18 cellular contexts compared by ENCODE assay signal in the genomic region with DNA sequence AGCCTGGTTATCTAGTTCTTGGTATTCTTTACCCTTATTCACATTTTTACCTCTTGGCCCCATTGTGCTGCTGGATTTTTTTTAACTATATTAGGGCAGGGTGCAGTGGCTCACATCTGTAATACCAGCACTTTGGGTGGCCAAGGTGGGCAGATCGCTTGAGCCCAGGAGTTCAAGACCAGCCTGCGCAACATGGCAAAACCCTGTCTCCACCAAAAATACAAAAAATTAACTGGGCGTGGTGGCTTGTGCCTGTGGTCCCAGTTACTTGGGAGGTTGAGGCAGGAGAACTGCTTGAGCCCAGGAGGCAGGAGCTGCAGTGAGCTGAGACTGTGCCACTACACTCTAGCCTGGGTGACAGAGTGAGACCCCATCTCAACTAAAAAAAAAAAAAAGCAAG. TPM values are rescaled to one million over a fixed set of nuclear protein-coding genes. Genes with fewer than 3 reads are reported as not detected.
DNase-seq lines count a peak whose midpoint lies in the region; ATAC-seq, FAIRE-seq and TF ChIP-seq lines count a peak whose summit lies in the region.
"Had no signal": no experiment of that assay in that cellular context is flagged by ENCODE, and none has a peak within 500 bp of the region (broad histone marks: within the 10 kb centered on the region; RNA-seq: fewer than 3 reads in every experiment).

No MANE protein-coding gene starts in this region.

- H3K4me1 Mint-ChIP-seq in activated B cell treated with CpG ODN at 0.5 μM for 24 hours: peaks cover 53% of the 10 kb centered on the region
- H3K4me1 Mint-ChIP-seq in activated naive CD8-positive, alpha-beta T cell treated with anti-CD3 and anti-CD28 coated beads, Interleukin-2, amount 10 ng/mL, durations not matched to agents 7 days and 5 days: peaks cover 63% of the 10 kb centered on the region
- peaks cover 84% of the 10 kb centered on the region for H3K4me1 Mint-ChIP-seq in stimulated activated naive CD8-positive, alpha-beta T cell treated with anti-CD3 and anti-CD28 coated beads, Interleukin-15, amount 100 ng/mL, for 72 hours

- FAIRE-seq in kidney (lab: Jason Lieb, UNC): no peak

- no peak for TF ChIP-seq EP300 in transverse colon (IDR thresholded peaks at IDR 0.05; ENCODE audit: low read depth)

- peak overlapping the region; percentile 92 for H3K27ac Mint-ChIP-seq in activated B cell treated with CpG ODN at 0.5 μM for 24 hours
- peak overlapping the region; percentile 85 for H3K27ac Mint-ChIP-seq in activated naive CD8-positive, alpha-beta T cell treated with anti-CD3 and anti-CD28 coated beads, Interleukin-2, amount 10 ng/mL, durations not matched to agents 7 days and 5 days
- peak overlapping the region in 1 of 2 donors; percentile 33 for H3K27ac Mint-ChIP-seq in stimulated activated naive CD8-positive, alpha-beta T cell treated with anti-CD3 and anti-CD28 coated beads, Interleukin-15, amount 100 ng/mL, for 72 hours

- 96% methylated on average over 3 of the region's 3 CpGs for WGBS in right cardiac atrium
- WGBS in transverse colon (ENCODE audit: low coverage in 1 of 2), 2 donors: 83 to 96% methylated on average over 1 to 3 of the region's 3 CpGs

- POLR2A ChIA-PET in activated B cell treated with CpG ODN at 0.5 μM for 24 hours (lab: Charles Lee): interaction anchor here (1.2 to 13.9 kb wide), 2 partner anchors 101 to 143 kb away, joined by 6 to 195 read pairs; partner anchors contain the start of genes CCND3 and USP49
- POLR2A ChIA-PET in activated naive CD8-positive, alpha-beta T cell treated with anti-CD3 and anti-CD28 coated beads, Interleukin-2, amount 10 ng/mL, durations not matched to agents 7 days and 5 days (lab: Charles Lee): interaction anchor here (0.6 to 23.6 kb wide), 4 partner anchors 7 to 102 kb away, joined by 3 to 556 read pairs (median 10); partner anchors contain the start of gene CCND3

- H3K4me1 ChIP-seq in right cardiac atrium (ENCODE audit: control insufficient read depth, insufficient read depth, low read length): peaks cover 5% of the 10 kb centered on the region
- H3K4me1 ChIP-seq in kidney (ENCODE audit: control insufficient read depth in 1 of 2, insufficient read depth in 1 of 2, low read depth in 1 of 2, low read length in 2 of 2): no peaks in the 10 kb centered on the region
- peaks cover 6 to 24% (median 19%) of the 10 kb centered on the region in 4 donors for H3K4me1 ChIP-seq in transverse colon

- intact Hi-C loops in cardiac septum (cut with DNase I) (no loop called here), right cardiac atrium (cut with DNase I) (no loop called here), activated B cell treated with CpG ODN at 0.5 μM for 24 hours (cut with micrococcal nuclease) (no loop called here), kidney (cut with DNase I) (no loop called here), transverse colon (cut with DNase I; ENCODE audit: low total_unique reads) (no loop called here)

- H3K27me3 ChIP-seq in right cardiac atrium (ENCODE audit: control insufficient read depth, insufficient read depth): no peaks in the 10 kb centered on the region
- H3K27me3 ChIP-seq in transverse colon: no peaks in the 10 kb centered on the region
- H3K27me3 ChIP-seq: MG63, tibial nerve had no signal

- H3K4me3 ChIP-seq in right cardiac atrium (ENCODE audit: low read length): no peak overlapping the region
- no peak overlapping the region for H3K4me3 ChIP-seq in kidney (ENCODE audit: low read length in 2 of 2)
- no peak overlapping the region for H3K4me3 ChIP-seq in transverse colon
- H3K4me3 ChIP-seq: left ventricle myocardium inferior, MG63, tibial nerve had no signal

- TF ChIP-seq CTCF in activated B cell treated with CpG ODN at 0.5 μM for 24 hours (IDR thresholded peaks at IDR 0.05): no peak
- TF ChIP-seq CTCF in kidney (IDR thresholded peaks at IDR 0.05; ENCODE audit: borderline replicate concordance, extremely low read depth, insufficient read depth): no peak
- TF ChIP-seq CTCF in transverse colon (IDR thresholded peaks at IDR 0.05): no peak

- CTCF ChIA-PET in activated B cell treated with CpG ODN at 0.5 μM for 24 hours (lab: Charles Lee): interaction anchor here (9.3 kb wide), 1 partner anchor 97 kb away, joined by 90 read pairs; the partner anchor contains the start of gene CCND3

- H3K27me3 Mint-ChIP-seq in activated B cell treated with CpG ODN at 0.5 μM for 24 hours: no peaks in the 10 kb centered on the region
- no peaks in the 10 kb centered on the region for H3K27me3 Mint-ChIP-seq in activated naive CD8-positive, alpha-beta T cell treated with anti-CD3 and anti-CD28 coated beads, Interleukin-2, amount 10 ng/mL, durations not matched to agents 7 days and 5 days
- H3K27me3 Mint-ChIP-seq in stimulated activated naive CD8-positive, alpha-beta T cell treated with anti-CD3 and anti-CD28 coated beads, Interleukin-15, amount 100 ng/mL, for 72 hours: no peaks in the 10 kb centered on the region

- no peaks in the 10 kb centered on the region for H3K9me3 ChIP-seq in right cardiac atrium (ENCODE audit: control insufficient read depth, low read length)
- H3K9me3 ChIP-seq in kidney (ENCODE audit: control insufficient read depth in 1 of 2, low read length in 2 of 2): no peaks in the 10 kb centered on the region
- H3K9me3 ChIP-seq in transverse colon: no peaks in the 10 kb centered on the region
- H3K9me3 ChIP-seq: left ventricle myocardium inferior, MG63, tibial nerve had no signal

- in situ Hi-C loops in transverse colon (cut with MboI; ENCODE audit: low pct_ligation_motif_present in 1 of 4, low pct_unique_long_range_greater_than_20kb in 1 of 4, low sequenced_read_pairs in 3 of 4): loop anchor here in 2 of 4 donors (10.0 to 25.0 kb wide), 2 partner anchors 193 to 201 kb away; no protein-coding TSS in a partner anchor

- peaks cover 11% of the 10 kb centered on the region for H3K36me3 Mint-ChIP-seq in activated B cell treated with CpG ODN at 0.5 μM for 24 hours (ENCODE audit: low read depth)
- peaks cover 16% of the 10 kb centered on the region for H3K36me3 Mint-ChIP-seq in activated naive CD8-positive, alpha-beta T cell treated with anti-CD3 and anti-CD28 coated beads, Interleukin-2, amount 10 ng/mL, durations not matched to agents 7 days and 5 days

- TF ChIP-seq POLR2A in transverse colon (IDR thresholded peaks at IDR 0.05): no peak

- H3K36me3 ChIP-seq in kidney (ENCODE audit: control insufficient read depth in 1 of 2, insufficient read depth in 2 of 2, low read length in 2 of 2) (no peaks in the 10 kb centered on the region), transverse colon (no peaks in the 10 kb centered on the region)
- H3K36me3 ChIP-seq: left ventricle myocardium inferior, MG63, tibial nerve had no signal

- no peaks in the 10 kb centered on the region for H3K9me3 Mint-ChIP-seq in activated B cell treated with CpG ODN at 0.5 μM for 24 hours
- no peaks in the 10 kb centered on the region for H3K9me3 Mint-ChIP-seq in activated naive CD8-positive, alpha-beta T cell treated with anti-CD3 and anti-CD28 coated beads, Interleukin-2, amount 10 ng/mL, durations not matched to agents 7 days and 5 days
- H3K9me3 Mint-ChIP-seq in stimulated activated naive CD8-positive, alpha-beta T cell treated with anti-CD3 and anti-CD28 coated beads, Interleukin-15, amount 100 ng/mL, for 72 hours: no peaks in the 10 kb centered on the region

- no peak overlapping the region for H3K27ac ChIP-seq in right cardiac atrium (ENCODE audit: low read length)
- no peak overlapping the region for H3K27ac ChIP-seq in kidney (ENCODE audit: low read depth in 2 of 2, low read length in 2 of 2)
- no peak overlapping the region for H3K27ac ChIP-seq in transverse colon
- H3K27ac ChIP-seq: HL-60, left ventricle myocardium inferior, tibial nerve had no signal

- peak; percentile 6 for DNase-seq in cardiac septum (ENCODE audit: low spot score)
- DNase-seq in right cardiac atrium: no peak
- no peak for DNase-seq in activated B cell treated with CpG ODN at 0.5 μM for 24 hours
- DNase-seq in activated naive CD8-positive, alpha-beta T cell treated with anti-CD3 and anti-CD28 coated beads, Interleukin-2, amount 10 ng/mL, durations not matched to agents 7 days and 5 days: no peak
- peak; percentile 7 for DNase-seq in stimulated activated naive CD8-positive, alpha-beta T cell treated with anti-CD3 and anti-CD28 coated beads, Interleukin-15, amount 100 ng/mL, for 72 hours
- no peak for DNase-seq in kidney
- no peak for DNase-seq in transverse colon
- DNase-seq: activated CD4-positive, alpha-beta T cell treated with anti-CD3 and anti-CD28 coated beads for 48 hours; COR-L47; glutamatergic neuron; left ventricle myocardium inferior; MG63; NCI-H1694; NCI-H2227 treated with DMSO at 0.1 percent for 48 hours; nucleus accumbens had no signal

- ATAC-seq in right cardiac atrium: no peak
- no peak for ATAC-seq in activated B cell treated with CpG ODN at 0.5 μM for 24 hours (ENCODE audit: low read depth)
- ATAC-seq in activated naive CD8-positive, alpha-beta T cell treated with anti-CD3 and anti-CD28 coated beads, Interleukin-2, amount 10 ng/mL, durations not matched to agents 7 days and 5 days (ENCODE audit: low read depth): no peak
- ATAC-seq in stimulated activated naive CD8-positive, alpha-beta T cell treated with anti-CD3 and anti-CD28 coated beads, Interleukin-15, amount 100 ng/mL, for 72 hours: no peak
- no peak for ATAC-seq in HG03045 (IDR thresholded peaks at IDR 0.05; ENCODE audit: unreplicated experiment)

- no peak overlapping the region for H3K9ac ChIP-seq in kidney (ENCODE audit: low read length in 2 of 2)

- no peak overlapping the region for H3K4me3 Mint-ChIP-seq in activated B cell treated with CpG ODN at 0.5 μM for 24 hours
- peak overlapping the region; percentile 69 for H3K4me3 Mint-ChIP-seq in activated naive CD8-positive, alpha-beta T cell treated with anti-CD3 and anti-CD28 coated beads, Interleukin-2, amount 10 ng/mL, durations not matched to agents 7 days and 5 days
- peak overlapping the region; percentile 57 to 66 for H3K4me3 Mint-ChIP-seq in stimulated activated naive CD8-positive, alpha-beta T cell treated with anti-CD3 and anti-CD28 coated beads, Interleukin-15, amount 100 ng/mL, for 72 hours

RNA-seq across cellular contexts. Expression of gene TAF8, which starts 12.2 kb away (rescaled TPM):
- total RNA-seq in cardiac septum (22.3 TPM), right cardiac atrium (10 to 100 TPM; 21.6 to 29.6 (median 26.9) TPM), activated B cell treated with CpG ODN at 0.5 μM for 24 hours (47.2 and 55.7 TPM in 2 replicates), kidney (32.0 TPM), transverse colon (10 to 100 TPM; 15.3 to 36.2 (median 21.8) TPM)
- polyA plus RNA-seq in right cardiac atrium (21.8 TPM), kidney (ENCODE audit: insufficient read depth, low read depth, low replicate concordance) (16.3 TPM)
- 10 to 100 TPM; 46.2 to 50.4 TPM for total RNA-seq in activated naive CD8-positive, alpha-beta T cell treated with anti-CD3 and anti-CD28 coated beads, Interleukin-2, amount 10 ng/mL, durations not matched to agents 7 days and 5 days

Comparison
In these comparisons a context has a peak if more than half of its experiments do, and no peak if none do; other contexts are left out.
1. DNase-seq: peak in cardiac septum (single experiment) and stimulated activated naive CD8-positive, alpha-beta T cell treated with anti-CD3 and anti-CD28 coated beads, Interleukin-15, amount 100 ng/mL, for 72 hours (2 of 2); none in right cardiac atrium (0 of 3), activated B cell treated with CpG ODN at 0.5 μM for 24 hours (single experiment), activated naive CD8-positive, alpha-beta T cell treated with anti-CD3 and anti-CD28 coated beads, Interleukin-2, amount 10 ng/mL, durations not matched to agents 7 days and 5 days (single experiment), kidney (single experiment) and transverse colon (single experiment).